ENCODE assay signal across 8 cellular contexts in genomic region chr1:87331319-87332269, GRCh38. TPM values are rescaled to one million over a fixed set of nuclear protein-coding genes. Genes with fewer than 3 reads are reported as not detected.
A peak's percentile ranks its signal among the peaks of the same experiment; 100 is the strongest.
DNase-seq lines count a peak whose midpoint lies in the region; ATAC-seq and TF ChIP-seq lines count a peak whose summit lies in the region.

No MANE protein-coding gene starts in this region.

- CTCF ChIA-PET in A673 (lab: Charles Lee), result interaction anchor here (1.0 kb wide), 1 partner anchor 730 kb away, joined by 5 read pairs; no protein-coding TSS in a partner anchor

- H3K27ac ChIP-seq in A673 (ENCODE audit: low read depth, low read length, poor library complexity, severe bottlenecking) (peak overlapping the region; percentile 40), HUES64 (ENCODE audit: low read depth, low read length) (peak overlapping the region; percentile 83; the same call in 1 of the 2 replicates), cardiac muscle cell (peak overlapping the region; percentile 96), osteoblast (ENCODE audit: low read depth, low read length) (peak overlapping the region; percentile 61)

- DNase-seq in A673 (ENCODE audit: low spot score), result peak; percentile 78
- DNase-seq in SK-N-DZ (ENCODE audit: low spot score), result peak; percentile 45
- peak; percentile 76 for DNase-seq in activated naive CD8-positive, alpha-beta T cell treated with anti-CD3 and anti-CD28 coated beads, Interleukin-2, amount 10 ng/mL, durations not matched to agents 7 days and 5 days
- DNase-seq in cardiac muscle cell (ENCODE audit: low read depth in 1 of 2, low spot score in 1 of 2), result peak; percentile 77 to 90
- peak; percentile 93 for DNase-seq in osteoblast (ENCODE audit: insufficient read length, low spot score, missing footprints)
- DNase-seq in ureter (ENCODE audit: low spot score), result peak; percentile 88

- peak overlapping the region; percentile 98 for H3K4me3 Mint-ChIP-seq in activated naive CD8-positive, alpha-beta T cell treated with anti-CD3 and anti-CD28 coated beads, Interleukin-2, amount 10 ng/mL, durations not matched to agents 7 days and 5 days

- peak overlapping the region; percentile 80 for H2AFZ ChIP-seq in osteoblast (ENCODE audit: low read length)

- peak overlapping the region; percentile 74 for H3K9ac ChIP-seq in HUES64 (ENCODE audit: low read depth, low read length)

- peaks cover 41% of the 10 kb centered on the region for H3K4me1 Mint-ChIP-seq in activated naive CD8-positive, alpha-beta T cell treated with anti-CD3 and anti-CD28 coated beads, Interleukin-2, amount 10 ng/mL, durations not matched to agents 7 days and 5 days

- intact Hi-C loops in A673 (cut with micrococcal nuclease; ENCODE audit: unreplicated experiment), result loop anchor here (5.0 to 10.0 kb wide), 2 partner anchors 253 to 621 kb away; no protein-coding TSS in a partner anchor

- POLR2A ChIA-PET in A673 (lab: Charles Lee; ENCODE audit: low non-redundant PET), result no interaction called here
- POLR2A ChIA-PET in activated naive CD8-positive, alpha-beta T cell treated with anti-CD3 and anti-CD28 coated beads, Interleukin-2, amount 10 ng/mL, durations not matched to agents 7 days and 5 days (lab: Charles Lee), result interaction anchor here (1.2 to 1.7 kb wide), 3 partner anchors 10 to 627 kb away, joined by 4 to 6 read pairs (median 5); partner anchors contain the start of genes HS2ST1, SELENOF and SH3GLB1

- peak; percentile 25 for ATAC-seq in GM18498 (IDR thresholded peaks at IDR 0.05; ENCODE audit: unreplicated experiment)
- peak; percentile 13 for ATAC-seq in activated naive CD8-positive, alpha-beta T cell treated with anti-CD3 and anti-CD28 coated beads, Interleukin-2, amount 10 ng/mL, durations not matched to agents 7 days and 5 days (ENCODE audit: low read depth)

- no peak for TF ChIP-seq CTCF in A673 (conservative IDR thresholded peaks at IDR 0.05; ENCODE audit: low read depth, low read length)
- peak; percentile 29 for TF ChIP-seq CTCF in cardiac muscle cell (IDR thresholded peaks at IDR 0.05; ENCODE audit: low read depth, low read length)
- peak; percentile 25 for TF ChIP-seq CTCF in osteoblast (IDR thresholded peaks at IDR 0.05; ENCODE audit: extremely low read depth, low read depth, low read length)

- H3K4me1 ChIP-seq in A673 (ENCODE audit: insufficient read depth, low read length, poor library complexity, severe bottlenecking) (peaks cover 40% of the 10 kb centered on the region), HUES64 (ENCODE audit: insufficient read depth, low read length) (peaks cover 44% of the 10 kb centered on the region), cardiac muscle cell (ENCODE audit: low read depth) (peaks cover 39% of the 10 kb centered on the region), osteoblast (ENCODE audit: insufficient read depth, low read length) (peaks cover 48% of the 10 kb centered on the region)

- peak overlapping the region; percentile 98 for H3K27ac Mint-ChIP-seq in activated naive CD8-positive, alpha-beta T cell treated with anti-CD3 and anti-CD28 coated beads, Interleukin-2, amount 10 ng/mL, durations not matched to agents 7 days and 5 days

- 2% methylated on average over 67 of the region's 67 CpGs for WGBS in HUES64

- H3K36me3 ChIP-seq in A673 (ENCODE audit: insufficient read depth, low read length, poor library complexity, severe bottlenecking) (peaks cover 14% of the 10 kb centered on the region), HUES64 (ENCODE audit: insufficient read depth, low read length) (peaks cover 20% of the 10 kb centered on the region), cardiac muscle cell (peaks cover 8% of the 10 kb centered on the region), osteoblast (ENCODE audit: insufficient read depth, low read length) (peaks cover 1% of the 10 kb centered on the region)

- no peaks in the 10 kb centered on the region for H3K27me3 Mint-ChIP-seq in activated naive CD8-positive, alpha-beta T cell treated with anti-CD3 and anti-CD28 coated beads, Interleukin-2, amount 10 ng/mL, durations not matched to agents 7 days and 5 days

- peaks cover 4% of the 10 kb centered on the region for H4K20me1 ChIP-seq in osteoblast (ENCODE audit: insufficient read depth, low read length)

- peaks cover 72% of the 10 kb centered on the region for H3K79me2 ChIP-seq in osteoblast (ENCODE audit: insufficient read depth, low read length)

- peaks cover 12% of the 10 kb centered on the region for H3K36me3 Mint-ChIP-seq in activated naive CD8-positive, alpha-beta T cell treated with anti-CD3 and anti-CD28 coated beads, Interleukin-2, amount 10 ng/mL, durations not matched to agents 7 days and 5 days

- H3K9me3 ChIP-seq in A673 (ENCODE audit: low read depth, low read length, poor library complexity, severe bottlenecking) (no peaks in the 10 kb centered on the region), HUES64 (ENCODE audit: insufficient read depth, low read depth, low read length) (no peaks in the 10 kb centered on the region), cardiac muscle cell (ENCODE audit: low read depth) (no peaks in the 10 kb centered on the region), osteoblast (ENCODE audit: low read depth, low read length) (no peaks in the 10 kb centered on the region)

- H3K4me3 ChIP-seq in A673 (ENCODE audit: low read depth, low read length, poor library complexity, severe bottlenecking) (peak overlapping the region; percentile 86), HUES64 (ENCODE audit: low read length) (peak overlapping the region; percentile 86), cardiac muscle cell (peak overlapping the region; percentile 94), osteoblast (ENCODE audit: insufficient read depth, low read length) (peak overlapping the region; percentile 89)

- BruUV-seq in A673 (replicated peaks; lab: Mats Ljungman, UMichigan), result no TSS peak

- no peaks in the 10 kb centered on the region for H3K27me3 ChIP-seq in A673 (replicated peaks; ENCODE audit: insufficient read depth, low read depth, low read length, poor library complexity)
- H3K27me3 ChIP-seq in HUES64 (ENCODE audit: insufficient read depth, low read length), result no peaks in the 10 kb centered on the region
- no peaks in the 10 kb centered on the region for H3K27me3 ChIP-seq in cardiac muscle cell
- H3K27me3 ChIP-seq in osteoblast (ENCODE audit: insufficient read depth, low read length), result no peaks in the 10 kb centered on the region

- peak overlapping the region; percentile 97 for H3K4me2 ChIP-seq in osteoblast (ENCODE audit: insufficient read depth, low read length)

- H3K9me3 Mint-ChIP-seq in activated naive CD8-positive, alpha-beta T cell treated with anti-CD3 and anti-CD28 coated beads, Interleukin-2, amount 10 ng/mL, durations not matched to agents 7 days and 5 days, result no peaks in the 10 kb centered on the region

RNA-seq across cellular contexts. Expression of gene LMO4, which starts 2.9 kb away (rescaled TPM):
- total RNA-seq in A673 (2021) (32.2 and 35.3 TPM in 2 replicates), cardiac muscle cell (126 and 136 TPM in 2 replicates), osteoblast (61.9 and 62.8 TPM in 2 replicates), ureter (51.4 TPM)
- 67.6 TPM for polyA plus RNA-seq in HUES64 (2013, experiment 1 of 2)
- polyA plus RNA-seq in HUES64 (2013, experiment 2 of 2), result 74.0 TPM
- polyA plus RNA-seq in SK-N-DZ (2014; cell fraction: cytosol; rRNA removed), result 85.6 and 102 TPM in 2 replicates
- polyA plus RNA-seq in SK-N-DZ (2014; cell fraction: nucleus; rRNA removed), result 61.2 and 68.9 TPM in 2 replicates
- 10 to 100 TPM; 35.7 to 43.1 TPM for total RNA-seq in activated naive CD8-positive, alpha-beta T cell treated with anti-CD3 and anti-CD28 coated beads, Interleukin-2, amount 10 ng/mL, durations not matched to agents 7 days and 5 days
- polyA plus RNA-seq in cardiac muscle cell, result 53.3 and 61.9 TPM in 2 replicates

Comparison
In these comparisons a context has a peak if more than half of its experiments do, and no peak if none do; other contexts are left out.
1. Peak in every context shown above with its lines: DNase-seq, ATAC-seq, H3K4me3 ChIP-seq and H3K27ac ChIP-seq.
2. H3K27ac ChIP-seq: peak in every context shown above with its lines; median percentile 96 in cardiac muscle cell; 83 in HUES64; 61 in osteoblast; 40 in A673.